25 cellular contexts compared by ENCODE assay signal in the genomic region with DNA sequence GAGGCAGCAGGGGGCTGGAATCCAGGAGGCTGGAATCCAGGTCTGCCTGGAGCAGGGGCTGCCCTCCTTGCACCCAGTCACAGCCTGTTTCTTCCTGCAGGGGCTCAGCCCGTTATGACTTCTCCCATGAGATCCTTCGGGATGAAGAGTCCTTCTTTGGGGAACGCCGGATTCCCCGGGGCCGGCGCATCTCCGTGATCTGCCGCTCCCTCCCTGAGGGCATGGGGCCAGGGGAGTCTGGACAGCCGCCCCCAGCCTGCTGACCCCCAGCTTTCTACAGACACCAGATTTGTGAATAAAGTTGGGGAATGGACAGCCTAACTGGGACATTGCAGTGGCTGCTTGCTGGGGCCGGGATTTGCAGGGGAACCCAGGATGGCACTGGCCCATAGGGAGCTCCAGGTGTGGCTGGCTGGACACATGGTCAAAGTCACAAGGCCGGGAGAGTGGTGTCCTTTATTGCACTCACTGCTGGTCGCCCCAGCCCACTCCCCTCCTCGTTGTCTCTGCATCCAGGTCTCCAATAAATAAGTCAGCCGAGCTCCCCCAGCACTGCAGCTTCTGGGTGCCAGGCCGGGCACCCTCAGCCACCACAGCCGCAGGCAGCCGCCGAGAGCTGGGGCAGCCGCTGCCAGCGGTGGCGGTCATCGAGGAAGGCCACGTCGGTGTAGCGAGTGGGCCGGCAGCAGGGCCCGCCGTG. TPM values are rescaled to one million over a fixed set of nuclear protein-coding genes. Genes with fewer than 3 reads are reported as not detected.
DNase-seq lines count a peak whose midpoint lies in the region; ATAC-seq and TF ChIP-seq lines count a peak whose summit lies in the region.
"Had no signal": no experiment of that assay in that cellular context is flagged by ENCODE, and none has a peak within 500 bp of the region (broad histone marks: within the 10 kb centered on the region; RNA-seq: fewer than 3 reads in every experiment).

No MANE protein-coding gene starts in this region.

- H3K4me2 ChIP-seq in DND-41 (ENCODE audit: insufficient read depth, low read length), result peak overlapping the region; percentile 67; the same call in 1 of the 2 replicates
- H3K4me2 ChIP-seq in Karpas-422 (ENCODE audit: low read depth, low read length, poor library complexity, severe bottlenecking), result no peak overlapping the region
- H3K4me2 ChIP-seq: PC-9 had no signal

- H2AFZ ChIP-seq in DND-41 (ENCODE audit: low read depth, low read length) (no peak overlapping the region), Karpas-422 (ENCODE audit: low read length) (no peak overlapping the region)
- H2AFZ ChIP-seq: PC-9 had no signal

- H3K4me3 ChIP-seq in DND-41 (ENCODE audit: low read depth in 1 of 2, low read length in 2 of 2), result no peak overlapping the region
- no peak overlapping the region for H3K4me3 ChIP-seq in Karpas-422 (ENCODE audit: low read length)
- H3K4me3 ChIP-seq: PC-9 had no signal

- no peaks in the 10 kb centered on the region for H3K9me2 ChIP-seq in Karpas-422 (replicated peaks; ENCODE audit: insufficient read depth, low read length)

- no peak for DNase-seq in DND-41
- peak; percentile 33 for DNase-seq in Karpas-422
- DNase-seq in neural crest cell (ENCODE audit: low read depth, low spot score), result no peak
- no peak for DNase-seq in activated T-cell treated with anti-CD3 and anti-CD28 coated beads for 4 hours
- DNase-seq in OCI-M1 (lab: John Stamatoyannopoulos, UW), result no peak
- DNase-seq: activated CD4-positive, alpha-beta memory T cell treated with anti-CD3 and anti-CD28 coated beads for 36 hours; activated gamma-delta T cell treated with Interleukin-2 at 50 U/mL for 16 hours; COR-L47; DMS79 treated with DMSO at 0.1 percent for 48 hours; natural killer cell; NCI-H1105; NCI-H1930; NCI-H524 treated with DMSO at 0.1 percent for 48 hours; PC-9; posterior cingulate gyrus; Right ventricle myocardium superior; SW 1271 had no signal

- no peaks in the 10 kb centered on the region for H3K27me3 Mint-ChIP-seq in dendritic cell treated with granulocyte-macrophage colony-stimulating factor and Interleukin-4, amounts not matched to agents 40 ng/mL and 50 ng/mL, for 4 days
- H3K27me3 Mint-ChIP-seq in neural crest cell (ENCODE audit: low read depth), result peaks cover 4% of the 10 kb centered on the region
- H3K27me3 Mint-ChIP-seq: activated CD4-positive, alpha-beta memory T cell treated with anti-CD3 and anti-CD28 coated beads for 36 hours had no signal

- H3K27ac Mint-ChIP-seq in dendritic cell treated with granulocyte-macrophage colony-stimulating factor and Interleukin-4, amounts not matched to agents 40 ng/mL and 50 ng/mL, for 4 days, result peak overlapping the region; percentile 12
- H3K27ac Mint-ChIP-seq in neural crest cell (ENCODE audit: unreplicated experiment), result no peak overlapping the region
- H3K27ac Mint-ChIP-seq: activated CD4-positive, alpha-beta memory T cell treated with anti-CD3 and anti-CD28 coated beads for 36 hours; natural killer cell had no signal

- H3K27me3 ChIP-seq in DND-41 (ENCODE audit: insufficient read depth, low read length, poor library complexity), result no peaks in the 10 kb centered on the region
- H3K27me3 ChIP-seq in Karpas-422 (ENCODE audit: low read length), result no peaks in the 10 kb centered on the region
- H3K27me3 ChIP-seq: BLaER1 treated with 17β-estradiol and CSF1 and Interleukin-3, amounts not matched to agents 10 nM and 100 nM; upper lobe of left lung had no signal

- H4K20me1 ChIP-seq in DND-41 (ENCODE audit: insufficient read depth, low read length) (no peaks in the 10 kb centered on the region; the same call in 1 of the 2 replicates), Karpas-422 (ENCODE audit: insufficient read depth, low read depth, low read length) (no peaks in the 10 kb centered on the region)

- no peaks in the 10 kb centered on the region for H3K9me3 ChIP-seq in DND-41 (ENCODE audit: insufficient read depth, low read length, severe bottlenecking)
- no peaks in the 10 kb centered on the region for H3K9me3 ChIP-seq in Karpas-422 (ENCODE audit: low read length)
- H3K9me3 ChIP-seq: upper lobe of left lung had no signal

- H3K36me3 Mint-ChIP-seq in dendritic cell treated with granulocyte-macrophage colony-stimulating factor and Interleukin-4, amounts not matched to agents 40 ng/mL and 50 ng/mL, for 4 days (ENCODE audit: low read depth), result peaks cover 58% of the 10 kb centered on the region
- peaks cover 8% of the 10 kb centered on the region for H3K36me3 Mint-ChIP-seq in neural crest cell (ENCODE audit: low read depth)
- H3K36me3 Mint-ChIP-seq: natural killer cell had no signal

- no peak overlapping the region for H3K27ac ChIP-seq in DND-41 (ENCODE audit: low read length)
- H3K27ac ChIP-seq in Karpas-422 (ENCODE audit: low read length), result no peak overlapping the region
- H3K27ac ChIP-seq: PC-9 had no signal

- H3K79me2 ChIP-seq in DND-41 (ENCODE audit: insufficient read depth, low read length), result peaks cover 9% of the 10 kb centered on the region; the same call in 1 of the 2 replicates
- H3K79me2 ChIP-seq in Karpas-422 (ENCODE audit: low read length), result peaks cover 5% of the 10 kb centered on the region; the same call in 1 of the 2 replicates

- H3K4me1 ChIP-seq in DND-41 (ENCODE audit: insufficient read depth, low read length) (peaks cover 20% of the 10 kb centered on the region), Karpas-422 (ENCODE audit: low read length) (peaks cover 9% of the 10 kb centered on the region)

- no peak overlapping the region for H3K4me3 Mint-ChIP-seq in dendritic cell treated with granulocyte-macrophage colony-stimulating factor and Interleukin-4, amounts not matched to agents 40 ng/mL and 50 ng/mL, for 4 days
- H3K4me3 Mint-ChIP-seq in neural crest cell, result peak overlapping the region; percentile 23
- H3K4me3 Mint-ChIP-seq: activated CD4-positive, alpha-beta memory T cell treated with anti-CD3 and anti-CD28 coated beads for 36 hours; natural killer cell had no signal

- H3K36me3 ChIP-seq in DND-41 (ENCODE audit: insufficient read depth, low read length) (peaks cover 26% of the 10 kb centered on the region), Karpas-422 (ENCODE audit: insufficient read depth, low read length) (peaks cover 4% of the 10 kb centered on the region)

- intact Hi-C loops in dendritic cell treated with granulocyte-macrophage colony-stimulating factor and Interleukin-4, amounts not matched to agents 40 ng/mL and 50 ng/mL, for 4 days (cut with micrococcal nuclease), result loop anchor here (5.0 kb wide), 1 partner anchor 47 kb away; a partner anchor contains a TSS

- peaks cover 16% of the 10 kb centered on the region for H3K4me1 Mint-ChIP-seq in dendritic cell treated with granulocyte-macrophage colony-stimulating factor and Interleukin-4, amounts not matched to agents 40 ng/mL and 50 ng/mL, for 4 days (ENCODE audit: low read depth)
- H3K4me1 Mint-ChIP-seq in neural crest cell, result peaks cover 14% of the 10 kb centered on the region

- TF ChIP-seq CTCF in DND-41 (IDR thresholded peaks at IDR 0.05; ENCODE audit: borderline replicate concordance, extremely low read depth, low read length, poor library complexity, severe bottlenecking) (no peak), neural crest cell (conservative IDR thresholded peaks at IDR 0.05) (no peak)

- H3K9ac ChIP-seq in DND-41 (ENCODE audit: low read depth, low read length) (peak overlapping the region; percentile 41), Karpas-422 (ENCODE audit: low read length) (no peak overlapping the region)

- H3K9me3 Mint-ChIP-seq in dendritic cell treated with granulocyte-macrophage colony-stimulating factor and Interleukin-4, amounts not matched to agents 40 ng/mL and 50 ng/mL, for 4 days, result peaks cover 3% of the 10 kb centered on the region
- no peaks in the 10 kb centered on the region for H3K9me3 Mint-ChIP-seq in neural crest cell
- H3K9me3 Mint-ChIP-seq: activated CD4-positive, alpha-beta memory T cell treated with anti-CD3 and anti-CD28 coated beads for 36 hours; natural killer cell had no signal

- no peak for ATAC-seq in DND-41 (ENCODE audit: insufficient read depth, low read depth)
- no peak for ATAC-seq in GM19328 (IDR thresholded peaks at IDR 0.05; ENCODE audit: unreplicated experiment)
- ATAC-seq: natural killer cell, right cardiac atrium had no signal

RNA-seq across cellular contexts. Expression of a gene that starts 0.9 kb away (rescaled TPM):
- total RNA-seq in Karpas-422 (2014; rRNA removed; shearing (Covaris generic); ENCODE audit: low replicate concordance), result 0.76 and 1.0 TPM in 2 replicates
- 4.1 and 4.4 TPM in 2 replicates for total RNA-seq in neural crest cell

RNA-seq across cellular contexts. Expression of a gene that starts 2.3 kb away (rescaled TPM):
- 94.7 and 95.7 TPM in 2 replicates for total RNA-seq in Karpas-422 (2014; rRNA removed; shearing (Covaris generic); ENCODE audit: low replicate concordance)
- 66.4 and 68.8 TPM in 2 replicates for total RNA-seq in neural crest cell

RNA-seq across cellular contexts. Expression of a gene that starts 13.5 kb away (rescaled TPM):
- total RNA-seq in Karpas-422 (2014; rRNA removed; shearing (Covaris generic); ENCODE audit: low replicate concordance), result 52.1 and 128 TPM in 2 replicates
- total RNA-seq in neural crest cell, result 86.3 and 93.0 TPM in 2 replicates

RNA-seq across cellular contexts. Expression of a gene that starts 18.1 kb away (rescaled TPM):
- total RNA-seq in Karpas-422 (2014; rRNA removed; shearing (Covaris generic); ENCODE audit: low replicate concordance), result 18.2 and 35.4 TPM in 2 replicates
- total RNA-seq in neural crest cell, result 65.9 and 70.3 TPM in 2 replicates

RNA-seq across cellular contexts. Expression of a gene that starts 41.4 kb away (rescaled TPM):
- not detected in 2 replicates for total RNA-seq in Karpas-422 (2014; rRNA removed; shearing (Covaris generic); ENCODE audit: low replicate concordance)
- total RNA-seq in neural crest cell, result not detected in 2 replicates
- total RNA-seq: cerebellum, kidney epithelial cell, M059J, PC-9, right cardiac atrium, Right ventricle myocardium superior, upper lobe of left lung had no signal
